10 cellular contexts compared by ENCODE assay signal in genomic region chr5:14167211-14167845, GRCh38. TPM values are rescaled to one million over a fixed set of nuclear protein-coding genes. Genes with fewer than 3 reads are reported as not detected.
A peak's percentile ranks its signal among the peaks of the same experiment; 100 is the strongest.
DNase-seq lines count a peak whose midpoint lies in the region; ATAC-seq lines count a peak whose summit lies in the region.
"Had no signal": no experiment of that assay in that cellular context is flagged by ENCODE, and none has a peak within 500 bp of the region (broad histone marks: within the 10 kb centered on the region; RNA-seq: fewer than 3 reads in every experiment).

No MANE protein-coding gene starts in this region.

- DNase-seq in Daoy (ENCODE audit: low read depth) (peak; percentile 68), SK-MEL-5 (ENCODE audit: low read depth, low spot score) (peak; percentile 65), mesenchymal stem cell (peak; percentile 76), SHP77 (lab: John Stamatoyannopoulos, UW) (no peak), NCI-H2171 (lab: John Stamatoyannopoulos, UW) (no peak)
- DNase-seq in activated T-helper 2 cell treated with anti-CD3 and anti-CD28 coated beads, Interferon-gamma antibody, Interleukin-2, Interleukin-4, amounts not matched to agents 10 μg/mL and 5 μg/mL and 100 μg/mL, durations not matched to agents 14 hours and 24 hours and 36 hours (ENCODE audit: low spot score) = no peak

- no peak overlapping the region for H3K14ac ChIP-seq in mesenchymal stem cell (ENCODE audit: low read length in 2 of 2)

- no peak overlapping the region for H4K8ac ChIP-seq in mesenchymal stem cell (ENCODE audit: low read length)

- peak overlapping the region; percentile 47 for H3K27ac ChIP-seq in mesenchymal stem cell (ENCODE audit: low read length, poor library complexity, severe bottlenecking)
- H3K27ac ChIP-seq: cardiac muscle cell had no signal

- H2BK5ac ChIP-seq in mesenchymal stem cell (ENCODE audit: low read depth, low read length, poor library complexity, severe bottlenecking) = no peak overlapping the region

- peaks cover 11% of the 10 kb centered on the region for H3K9me3 ChIP-seq in mesenchymal stem cell (ENCODE audit: control insufficient read depth, low read length)

- WGBS in mesenchymal stem cell = 76% methylated on average over 5 of the region's 5 CpGs

- no peaks in the 10 kb centered on the region for H3K79me1 ChIP-seq in mesenchymal stem cell (replicated peaks; ENCODE audit: low read length, poor library complexity, severe bottlenecking)

- H2BK120ac ChIP-seq in mesenchymal stem cell (ENCODE audit: low read depth, low read length) = no peak overlapping the region

- intact Hi-C loops in activated T-helper 2 cell treated with anti-CD3 and anti-CD28 coated beads, Interferon-gamma antibody, Interleukin-2, Interleukin-4, amounts not matched to agents 10 μg/mL and 5 μg/mL and 100 μg/mL, durations not matched to agents 14 hours and 24 hours and 36 hours (cut with micrococcal nuclease) = no loop called here

- no peaks in the 10 kb centered on the region for H3K36me3 Mint-ChIP-seq in activated T-helper 2 cell treated with anti-CD3 and anti-CD28 coated beads, Interferon-gamma antibody, Interleukin-2, Interleukin-4, amounts not matched to agents 10 μg/mL and 5 μg/mL and 100 μg/mL, durations not matched to agents 14 hours and 24 hours and 36 hours (ENCODE audit: low read depth)

- no peak overlapping the region for H3K4ac ChIP-seq in mesenchymal stem cell (ENCODE audit: low read depth in 1 of 2, low read length in 2 of 2)

- no peak overlapping the region for H4K91ac ChIP-seq in mesenchymal stem cell (ENCODE audit: low read length)

- peaks cover 5% of the 10 kb centered on the region for H3K27me3 Mint-ChIP-seq in activated T-helper 2 cell treated with anti-CD3 and anti-CD28 coated beads, Interferon-gamma antibody, Interleukin-2, Interleukin-4, amounts not matched to agents 10 μg/mL and 5 μg/mL and 100 μg/mL, durations not matched to agents 14 hours and 24 hours and 36 hours (ENCODE audit: low read depth)

- no peak overlapping the region for H3K23ac ChIP-seq in mesenchymal stem cell (ENCODE audit: low read length in 2 of 2)

- H3K18ac ChIP-seq in mesenchymal stem cell (ENCODE audit: low read depth in 1 of 2, low read length in 2 of 2) = peak overlapping the region in 1 of 2 experiments; percentile 16

- no peak overlapping the region for H3K4me2 ChIP-seq in mesenchymal stem cell (ENCODE audit: low read length, poor library complexity, severe bottlenecking)

- H2AFZ ChIP-seq in mesenchymal stem cell (ENCODE audit: low read depth, low read length) = no peak overlapping the region

- no peak overlapping the region for H3K4me3 Mint-ChIP-seq in activated T-helper 2 cell treated with anti-CD3 and anti-CD28 coated beads, Interferon-gamma antibody, Interleukin-2, Interleukin-4, amounts not matched to agents 10 μg/mL and 5 μg/mL and 100 μg/mL, durations not matched to agents 14 hours and 24 hours and 36 hours (ENCODE audit: low read depth)
- H3K4me3 Mint-ChIP-seq: T-helper 1 cell treated with Interleukin-12 subunit alpha and Interleukin-12 subunit beta and Interleukin-4 antibody, amounts not matched to agents 30 μg/mL and 1 μg/mL, for 36 hours had no signal

- ATAC-seq in HG02571 (IDR thresholded peaks at IDR 0.05; ENCODE audit: unreplicated experiment) (peak; percentile 38), HG02938 (IDR thresholded peaks at IDR 0.05; ENCODE audit: unreplicated experiment) (no peak)

- H2BK15ac ChIP-seq in mesenchymal stem cell (ENCODE audit: low read depth, poor library complexity, severe bottlenecking) = no peak overlapping the region

- H3K27me3 ChIP-seq in mesenchymal stem cell (ENCODE audit: control insufficient read depth in 1 of 2, insufficient read depth in 1 of 2, low read length in 2 of 2) = no peaks in the 10 kb centered on the region
- H3K27me3 ChIP-seq: cardiac muscle cell had no signal

- H3K27ac Mint-ChIP-seq in activated T-helper 2 cell treated with anti-CD3 and anti-CD28 coated beads, Interferon-gamma antibody, Interleukin-2, Interleukin-4, amounts not matched to agents 10 μg/mL and 5 μg/mL and 100 μg/mL, durations not matched to agents 14 hours and 24 hours and 36 hours = no peak overlapping the region
- H3K27ac Mint-ChIP-seq: T-helper 1 cell treated with Interleukin-12 subunit alpha and Interleukin-12 subunit beta and Interleukin-4 antibody, amounts not matched to agents 30 μg/mL and 1 μg/mL, for 36 hours had no signal

- no peak overlapping the region for H3K4me3 ChIP-seq in mesenchymal stem cell (ENCODE audit: insufficient read depth in 1 of 2, low read depth in 1 of 2, low read length in 2 of 2)
- H3K4me3 ChIP-seq: cardiac muscle cell had no signal

- H3K4me1 Mint-ChIP-seq in activated T-helper 2 cell treated with anti-CD3 and anti-CD28 coated beads, Interferon-gamma antibody, Interleukin-2, Interleukin-4, amounts not matched to agents 10 μg/mL and 5 μg/mL and 100 μg/mL, durations not matched to agents 14 hours and 24 hours and 36 hours (ENCODE audit: low read depth) = no peaks in the 10 kb centered on the region

- H3K9me3 Mint-ChIP-seq in activated T-helper 2 cell treated with anti-CD3 and anti-CD28 coated beads, Interferon-gamma antibody, Interleukin-2, Interleukin-4, amounts not matched to agents 10 μg/mL and 5 μg/mL and 100 μg/mL, durations not matched to agents 14 hours and 24 hours and 36 hours = no peaks in the 10 kb centered on the region
- H3K9me3 Mint-ChIP-seq: T-helper 1 cell treated with Interleukin-12 subunit alpha and Interleukin-12 subunit beta and Interleukin-4 antibody, amounts not matched to agents 30 μg/mL and 1 μg/mL, for 36 hours had no signal

- peaks cover 3 to 16% of the 10 kb centered on the region in 2 experiments for H3K36me3 ChIP-seq in mesenchymal stem cell (ENCODE audit: control insufficient read depth in 1 of 2, insufficient read depth in 2 of 2, low read depth in 1 of 2, low read length in 2 of 2)
- H3K36me3 ChIP-seq: cardiac muscle cell had no signal

- in situ Hi-C loops in SK-MEL-5 (cut with HindIII; ENCODE audit: low pct_unique_long_range_greater_than_20kb, low sequenced_read_pairs) = no loop called here

- no peak overlapping the region for H2AK5ac ChIP-seq in mesenchymal stem cell (ENCODE audit: low read length, severe bottlenecking)

- H3K4me1 ChIP-seq in mesenchymal stem cell (ENCODE audit: control insufficient read depth, insufficient read depth, low read depth, low read length) = peaks cover 18% of the 10 kb centered on the region

- no peak overlapping the region for H2BK12ac ChIP-seq in mesenchymal stem cell (ENCODE audit: low read length in 2 of 2)

- no peak overlapping the region for H3K9ac ChIP-seq in mesenchymal stem cell (ENCODE audit: low read length)

RNA-seq across cellular contexts. Expression of gene TRIO, which starts 24.2 kb away (rescaled TPM):
- 99.7 and 112 TPM in 2 replicates for total RNA-seq in Daoy (2014; rRNA removed; shearing (Covaris generic))
- total RNA-seq in SK-MEL-5 (2014; rRNA removed; shearing (Covaris generic)) = 150 and 176 TPM in 2 replicates
- 109 and 126 TPM in 2 replicates for polyA plus RNA-seq in SK-MEL-5 (2015; cell fraction: cytosol; rRNA removed)
- polyA plus RNA-seq in SK-MEL-5 (2015; cell fraction: nucleus; rRNA removed) = 316 and 397 TPM in 2 replicates
- polyA plus RNA-seq in mesenchymal stem cell (2013, experiment 1 of 2) = 39.8 TPM
- polyA plus RNA-seq in mesenchymal stem cell (2013, experiment 2 of 2) = 39.0 TPM
- 28.7 and 30.1 TPM in 2 replicates for total RNA-seq in activated T-helper 2 cell treated with anti-CD3 and anti-CD28 coated beads, Interferon-gamma antibody, Interleukin-2, Interleukin-4, amounts not matched to agents 10 μg/mL and 5 μg/mL and 100 μg/mL, durations not matched to agents 14 hours and 24 hours and 36 hours

Comparison
In these comparisons a context has a peak if more than half of its experiments do, and no peak if none do; other contexts are left out.
1. DNase-seq: peak in Daoy (single experiment), SK-MEL-5 (single experiment) and mesenchymal stem cell (single experiment); none in SHP77 (0 of 2), NCI-H2171 (single experiment) and activated T-helper 2 cell treated with anti-CD3 and anti-CD28 coated beads, Interferon-gamma antibody, Interleukin-2, Interleukin-4, amounts not matched to agents 10 μg/mL and 5 μg/mL and 100 μg/mL, durations not matched to agents 14 hours and 24 hours and 36 hours (single experiment).